ENCODE assay signal across 1 cellular context in genomic region chr22:20942203-20942902, GRCh38. TPM values are rescaled to one million over a fixed set of nuclear protein-coding genes. Genes with fewer than 3 reads are reported as not detected.
"Had no signal": no experiment of that assay in that cellular context is flagged by ENCODE, and none has a peak within 500 bp of the region (broad histone marks: within the 10 kb centered on the region; RNA-seq: fewer than 3 reads in every experiment).

No MANE protein-coding gene starts in this region.

RNA-seq across cellular contexts. Expression of gene AIFM3, which starts 24.7 kb away (rescaled TPM):
- total RNA-seq: SJCRH30 had no signal
